ENCODE assay signal across 29 cellular contexts in the genomic region with DNA sequence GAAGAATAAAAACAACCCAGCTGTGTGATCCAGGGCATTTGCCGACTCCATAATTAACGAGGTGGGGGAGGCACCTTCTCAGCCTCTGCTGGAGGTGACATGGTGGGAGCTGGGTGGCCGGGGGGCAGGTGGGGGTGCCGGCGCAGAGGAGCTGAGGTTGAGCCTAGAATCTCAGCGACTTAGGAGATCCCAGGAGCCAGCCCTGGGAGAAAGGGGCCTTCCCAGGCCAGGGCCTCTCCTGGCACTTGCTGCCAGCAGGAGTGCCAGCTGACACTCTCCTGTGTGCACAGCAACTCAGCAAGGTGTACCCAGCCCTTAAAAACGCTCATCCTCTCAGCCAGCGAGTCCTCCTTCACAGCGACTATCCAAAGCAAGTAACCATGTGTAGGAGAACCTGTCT.
"Had no signal": no experiment of that assay in that cellular context is flagged by ENCODE, and none has a peak within 500 bp of the region (broad histone marks: within the 10 kb centered on the region; RNA-seq: fewer than 3 reads in every experiment).

No MANE protein-coding gene starts in this region.

- DNase-seq: activated CD4-positive, alpha-beta T cell treated with anti-CD3 and anti-CD28 coated beads for 48 hours; activated CD4-positive, alpha-beta T cell treated with anti-CD3 and anti-CD28 coated beads, Interleukin-2, amount 50 U/mL, for 4 hours; activated CD4-positive, CD25-positive, alpha-beta regulatory T cell treated with anti-CD3 and anti-CD28 coated beads, Interleukin-2, amount 50 U/mL, for 72 hours; activated CD8-positive, alpha-beta memory T cell treated with anti-CD3 and anti-CD28 coated beads, Interleukin-2, amount 50 U/mL, for 48 hours; activated CD8-positive, alpha-beta T cell treated with anti-CD3 and anti-CD28 coated beads, Interleukin-2, amount 10 ng/mL, durations not matched to agents 7 days and 5 days; activated gamma-delta T cell; activated naive CD4-positive, alpha-beta T cell treated with anti-CD3 and anti-CD28 coated beads, Interleukin-2, amount 10 ng/mL, durations not matched to agents 7 days and 5 days; activated naive CD8-positive, alpha-beta T cell treated with anti-CD3 and anti-CD28 coated beads for 36 hours; activated T-cell treated with anti-CD3 and anti-CD28 coated beads, Interleukin-2, amount 50 U/mL, for 1 hour; central memory CD4-positive, alpha-beta T cell; Karpas-422; MM.1S; NCI-H1105; NCI-H1436; NCI-H1694 treated with DMSO at 0.1 percent for 48 hours; NCI-H2081; NCI-H510A treated with DMSO at 0.1 percent for 48 hours; NCI-H69; NK-92 treated with Interleukin-12 subunit alpha and Interleukin-12 subunit beta, amount 100 ng/mL, for 24 hours; OCI-M1; Right ventricle myocardium superior; SJCRH30; SK-N-SH; SW 1271 had no signal

- H3K27ac ChIP-seq: breast epithelium, RWPE1, SJCRH30 had no signal

- ATAC-seq: activated CD8-positive, alpha-beta T cell treated with anti-CD3 and anti-CD28 coated beads, Interleukin-2, amount 10 ng/mL, durations not matched to agents 7 days and 5 days; K562; Panc1; WTC11 had no signal

- H3K4me3 ChIP-seq: breast epithelium, K562, SJCRH30 had no signal

- H3K27me3 ChIP-seq: breast epithelium had no signal

- FAIRE-seq: K562 had no signal

- H3K4me1 ChIP-seq: breast epithelium, SJCRH30 had no signal

- H3K9me3 ChIP-seq: breast epithelium, SJCRH30, SK-N-SH had no signal

- H3K9ac ChIP-seq: SK-N-SH had no signal

- H3K36me3 ChIP-seq: breast epithelium, SJCRH30 had no signal
